ENCODE assay signal across 1 cellular context in genomic region chr22:23229646-23230045, GRCh38.
TF ChIP-seq lines count a peak whose summit lies in the region.

No MANE protein-coding gene starts in this region.

TF ChIP-seq in WTC11, 78 proteins besides CTCF, POLR2A, EP300 and RAD21 (continued from another document):
- TF ChIP-seq ZNF425 (CRISPR knock-in tag; conservative IDR thresholded peaks at IDR 0.05), result no peak
- no peak for TF ChIP-seq SOX15 (CRISPR knock-in tag; IDR thresholded peaks at IDR 0.05)
- no peak for TF ChIP-seq SP1 (CRISPR knock-in tag; conservative IDR thresholded peaks at IDR 0.05)
- TF ChIP-seq RELA (CRISPR knock-in tag; IDR thresholded peaks at IDR 0.05; ENCODE audit: borderline replicate concordance), result no peak
- TF ChIP-seq ZNF532 (CRISPR knock-in tag; IDR thresholded peaks at IDR 0.05; ENCODE audit: borderline replicate concordance), result no peak
- TF ChIP-seq CBFB (CRISPR knock-in tag; IDR thresholded peaks at IDR 0.05; ENCODE audit: low read depth), result no peak
- TF ChIP-seq NR2C2 (CRISPR knock-in tag; IDR thresholded peaks at IDR 0.05), result no peak
- no peak for TF ChIP-seq NFATC4 (CRISPR knock-in tag; IDR thresholded peaks at IDR 0.05)
TF ChIP-seq in WTC11: peak in this region for 0.
